ENCODE assay signal across 9 cellular contexts in the genomic region with DNA sequence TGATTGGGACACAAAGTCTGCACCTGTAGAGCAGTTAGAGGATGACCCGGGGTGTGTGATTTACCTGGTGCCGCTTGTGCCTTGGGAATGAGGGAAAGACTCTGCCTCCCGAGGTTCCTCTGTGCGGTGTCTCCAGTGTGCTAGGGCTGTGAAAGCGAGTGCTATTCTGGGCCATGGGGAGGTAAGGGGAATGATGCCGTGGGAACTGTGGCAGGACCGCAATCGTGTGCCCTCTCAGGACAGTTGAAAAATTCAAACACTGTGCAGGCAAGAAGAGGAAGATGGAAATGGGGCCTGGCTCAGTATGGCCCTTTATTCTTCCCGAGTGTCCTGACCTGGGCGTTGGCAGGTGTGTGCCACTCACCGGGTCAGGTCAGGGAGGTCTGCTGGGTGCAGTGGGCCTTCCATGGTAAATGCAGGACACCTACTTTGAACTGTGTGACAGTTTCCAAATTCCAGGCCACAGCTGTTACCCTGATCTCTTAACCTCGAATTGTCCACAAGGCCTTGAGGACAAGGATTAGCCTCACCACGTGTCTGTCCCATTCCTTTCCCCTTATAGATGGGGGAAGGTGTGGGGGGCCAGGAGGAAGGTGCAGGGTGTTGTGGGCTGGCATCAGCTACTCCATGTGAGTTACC. TPM values are rescaled to one million over a fixed set of nuclear protein-coding genes. Genes with fewer than 3 reads are reported as not detected.
DNase-seq lines count a peak whose midpoint lies in the region; ATAC-seq and TF ChIP-seq lines count a peak whose summit lies in the region.
"Had no signal": no experiment of that assay in that cellular context is flagged by ENCODE, and none has a peak within 500 bp of the region (broad histone marks: within the 10 kb centered on the region; RNA-seq: fewer than 3 reads in every experiment).

No MANE protein-coding gene starts in this region.

- TF ChIP-seq CTCF in H9 (conservative IDR thresholded peaks at IDR 0.05) (no peak), WTC11 (IDR thresholded peaks at IDR 0.05) (no peak)

- H4K91ac ChIP-seq in H9 (ENCODE audit: insufficient read length, low read depth, low read length), result no peak overlapping the region

- peak overlapping the region; percentile 99 for H3K4me3 ChIP-seq in skeletal muscle satellite cell (ENCODE audit: low read length)

- no peak for DNase-seq in H9
- no peak for DNase-seq in WTC11 (ENCODE audit: low spot score)
- DNase-seq in left ventricle myocardium superior, result peak; percentile 23
- DNase-seq in NCI-H446 treated with DMSO at 0.1 percent for 48 hours (lab: John Stamatoyannopoulos, UW), result no peak
- DNase-seq in 8988T, result no peak
- DNase-seq: NCI-H510A treated with DMSO at 0.1 percent for 48 hours had no signal

- H3K9me3 Mint-ChIP-seq in H9 (peaks cover 13 to 19% of the 10 kb centered on the region in 2 experiments), WTC11 (peaks cover 18% of the 10 kb centered on the region)

- H3K4me2 ChIP-seq in H9 (ENCODE audit: insufficient read depth, insufficient read length, low read length), result peak overlapping the region; percentile 88
- H3K4me2 ChIP-seq in skeletal muscle satellite cell (ENCODE audit: low read length), result peak overlapping the region; percentile 96

- no peak overlapping the region for H2BK15ac ChIP-seq in H9 (ENCODE audit: low read depth, low read length)

- H4K5ac ChIP-seq in H9 (ENCODE audit: insufficient read length, low read depth, low read length), result no peak overlapping the region

- H3T11ph ChIP-seq in H9 (ENCODE audit: low read length), result no peak overlapping the region

- H3K36me3 Mint-ChIP-seq in H9 (ENCODE audit: insufficient read depth in 1 of 3, low read depth in 3 of 3) (peaks cover 22 to 57% (median 52%) of the 10 kb centered on the region in 3 experiments; a peak in 6 of 7 replicates), WTC11 (peaks cover 35% of the 10 kb centered on the region)

- no peak overlapping the region for H2BK20ac ChIP-seq in H9 (ENCODE audit: low read depth, low read length, poor library complexity, severe bottlenecking)

- no peak overlapping the region for H2BK5ac ChIP-seq in H9 (ENCODE audit: insufficient read length, low read length)

- no peak overlapping the region for H3K14ac ChIP-seq in H9 (ENCODE audit: insufficient read depth, low read length)

- no peak overlapping the region for H3K4ac ChIP-seq in H9 (ENCODE audit: low read depth, low read length)

- H3K9me3 ChIP-seq in H9 (ENCODE audit: control insufficient read depth, low read depth, low read length) (peaks cover 6% of the 10 kb centered on the region), skeletal muscle satellite cell (replicated peaks; ENCODE audit: low read length) (no peaks in the 10 kb centered on the region)

- H2AK5ac ChIP-seq in H9 (ENCODE audit: insufficient read length, low read length), result no peak overlapping the region

- H3K23ac ChIP-seq in H9 (ENCODE audit: insufficient read length, low read depth, low read length), result no peak overlapping the region

- H3K4me3 Mint-ChIP-seq in H9, result peak overlapping the region; percentile 87 to 90
- peak overlapping the region; percentile 95 for H3K4me3 Mint-ChIP-seq in WTC11

- no peak overlapping the region for H4K8ac ChIP-seq in H9 (replicated peaks; ENCODE audit: insufficient read length, low read depth, low read length)

- H3K27me3 Mint-ChIP-seq in H9 (ENCODE audit: low read depth), result peaks cover 7% of the 10 kb centered on the region
- H3K27me3 Mint-ChIP-seq in WTC11 (ENCODE audit: low read depth), result peaks cover 11% of the 10 kb centered on the region

- H3K4me1 ChIP-seq in H9 (ENCODE audit: insufficient read depth, low read length) (no peaks in the 10 kb centered on the region; the same call in 1 of the 2 replicates), skeletal muscle satellite cell (ENCODE audit: control insufficient read depth, insufficient read depth, low read length) (peaks cover 29% of the 10 kb centered on the region)

- ATAC-seq in WTC11 (no peak), left ventricle myocardium superior (no peak), HG02571 (IDR thresholded peaks at IDR 0.05; ENCODE audit: unreplicated experiment) (no peak), GM18870 (IDR thresholded peaks at IDR 0.05; ENCODE audit: unreplicated experiment) (no peak)

- H4K20me1 ChIP-seq in H9 (ENCODE audit: control insufficient read depth, insufficient read depth, insufficient read length), result no peaks in the 10 kb centered on the region

- H3K56ac ChIP-seq in H9 (ENCODE audit: insufficient read length, low read depth, low read length), result no peak overlapping the region

- H3K79me1 ChIP-seq in H9 (ENCODE audit: insufficient read depth, low read depth, low read length, poor library complexity, severe bottlenecking), result no peaks in the 10 kb centered on the region

- H3K23me2 ChIP-seq in H9 (ENCODE audit: insufficient read length, low read depth, low read length, poor library complexity, severe bottlenecking), result peaks cover 12% of the 10 kb centered on the region

- peaks cover 16% of the 10 kb centered on the region; the same call in 1 of the 2 replicates for H3K79me2 ChIP-seq in H9 (ENCODE audit: insufficient read depth, low read length)

- H3K36me3 ChIP-seq in skeletal muscle satellite cell (ENCODE audit: insufficient read depth, low read length), result peaks cover 41% of the 10 kb centered on the region

- H3K27ac Mint-ChIP-seq in H9, result peak overlapping the region in 2 of 3 experiments; percentile 29 to 73; a peak in 2 of 7 replicates
- H3K27ac Mint-ChIP-seq in WTC11, result peak overlapping the region; percentile 77

- WGBS in H9 (ENCODE audit: extremely low coverage, insufficient read length, low lambda C conversion rate), result no CpG with 5 or more reads among the region's 13 CpGs

- no peak overlapping the region for H2BK120ac ChIP-seq in H9 (ENCODE audit: low read depth, low read length, poor library complexity, severe bottlenecking)

- H2BK12ac ChIP-seq in H9 (ENCODE audit: insufficient read length, low read depth, low read length), result no peak overlapping the region

- CTCF ChIA-PET in WTC11 (lab: Charles Lee), result interaction anchor here (0.7 to 3.4 kb wide), 5 partner anchors 12 to 72 kb away, joined by 3 to 62 read pairs (median 8); no protein-coding TSS in a partner anchor

- POLR2A ChIA-PET in WTC11 (lab: Charles Lee), result interaction anchor here (2.1 kb wide), 1 partner anchor 14 kb away, joined by 10 read pairs; no protein-coding TSS in a partner anchor

- no peak overlapping the region for H2AFZ ChIP-seq in H9 (ENCODE audit: low read length)

- H3K4me1 Mint-ChIP-seq in H9 (peaks cover 12 to 18% of the 10 kb centered on the region in 2 experiments), WTC11 (peaks cover 9% of the 10 kb centered on the region)

- H3K9ac ChIP-seq in H9 (ENCODE audit: extremely low read depth, insufficient read length, low read length), result peak overlapping the region; percentile 92
- peak overlapping the region; percentile 98 for H3K9ac ChIP-seq in skeletal muscle satellite cell (ENCODE audit: low read depth, low read length)

- H3K27me3 ChIP-seq in H9 (ENCODE audit: insufficient read depth, low read length) (no peaks in the 10 kb centered on the region), skeletal muscle satellite cell (ENCODE audit: control insufficient read depth, insufficient read depth, low read length) (no peaks in the 10 kb centered on the region)

- intact Hi-C loops in left ventricle myocardium superior (cut with micrococcal nuclease), result no loop called here

- no peak overlapping the region for H3K27ac ChIP-seq in H9 (ENCODE audit: insufficient read length, low read depth, low read length)

- H3K18ac ChIP-seq in H9 (ENCODE audit: insufficient read length, low read depth, low read length), result no peak overlapping the region

TF ChIP-seq in WTC11, 78 proteins besides CTCF, POLR2A, EP300 and RAD21 (continues in another document):
- TF ChIP-seq CBFB (CRISPR knock-in tag; IDR thresholded peaks at IDR 0.05; ENCODE audit: low read depth), result no peak
- TF ChIP-seq, protein P1, sequence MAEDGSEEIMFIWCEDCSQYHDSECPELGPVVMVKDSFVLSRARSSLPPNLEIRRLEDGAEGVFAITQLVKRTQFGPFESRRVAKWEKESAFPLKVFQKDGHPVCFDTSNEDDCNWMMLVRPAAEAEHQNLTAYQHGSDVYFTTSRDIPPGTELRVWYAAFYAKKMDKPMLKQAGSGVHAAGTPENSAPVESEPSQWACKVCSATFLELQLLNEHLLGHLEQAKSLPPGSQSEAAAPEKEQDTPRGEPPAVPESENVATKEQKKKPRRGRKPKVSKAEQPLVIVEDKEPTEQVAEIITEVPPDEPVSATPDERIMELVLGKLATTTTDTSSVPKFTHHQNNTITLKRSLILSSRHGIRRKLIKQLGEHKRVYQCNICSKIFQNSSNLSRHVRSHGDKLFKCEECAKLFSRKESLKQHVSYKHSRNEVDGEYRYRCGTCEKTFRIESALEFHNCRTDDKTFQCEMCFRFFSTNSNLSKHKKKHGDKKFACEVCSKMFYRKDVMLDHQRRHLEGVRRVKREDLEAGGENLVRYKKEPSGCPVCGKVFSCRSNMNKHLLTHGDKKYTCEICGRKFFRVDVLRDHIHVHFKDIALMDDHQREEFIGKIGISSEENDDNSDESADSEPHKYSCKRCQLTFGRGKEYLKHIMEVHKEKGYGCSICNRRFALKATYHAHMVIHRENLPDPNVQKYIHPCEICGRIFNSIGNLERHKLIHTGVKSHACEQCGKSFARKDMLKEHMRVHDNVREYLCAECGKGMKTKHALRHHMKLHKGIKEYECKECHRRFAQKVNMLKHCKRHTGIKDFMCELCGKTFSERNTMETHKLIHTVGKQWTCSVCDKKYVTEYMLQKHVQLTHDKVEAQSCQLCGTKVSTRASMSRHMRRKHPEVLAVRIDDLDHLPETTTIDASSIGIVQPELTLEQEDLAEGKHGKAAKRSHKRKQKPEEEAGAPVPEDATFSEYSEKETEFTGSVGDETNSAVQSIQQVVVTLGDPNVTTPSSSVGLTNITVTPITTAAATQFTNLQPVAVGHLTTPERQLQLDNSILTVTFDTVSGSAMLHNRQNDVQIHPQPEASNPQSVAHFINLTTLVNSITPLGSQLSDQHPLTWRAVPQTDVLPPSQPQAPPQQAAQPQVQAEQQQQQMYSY (CRISPR knock-in tag; IDR thresholded peaks at IDR 0.05), result no peak

RNA-seq across cellular contexts. Expression of gene SIVA1, which starts 1.4 kb away (rescaled TPM):
- total RNA-seq in H9 (2021) (125 and 128 TPM in 2 replicates), WTC11 (2021) (113 to 128 TPM (median 124 TPM) in 3 replicates), left ventricle myocardium superior (65.1 TPM)
- 122 and 180 TPM in 2 replicates for total RNA-seq in skeletal muscle satellite cell (2012; rRNA removed)

RNA-seq across cellular contexts. Expression of gene ADSS1, which starts 30.3 kb away (rescaled TPM):
- 7.8 and 8.5 TPM in 2 replicates for total RNA-seq in H9 (2021)
- 10.0 to 13.3 TPM (median 12.0 TPM) in 3 replicates for total RNA-seq in WTC11 (2021)
- 226 TPM for total RNA-seq in left ventricle myocardium superior
- 1.0 and 2.8 TPM in 2 replicates for total RNA-seq in skeletal muscle satellite cell (2012; rRNA removed)

RNA-seq across cellular contexts. Expression of gene AKT1, which starts 41.2 kb away (rescaled TPM):
- total RNA-seq in H9 (2021) (95.1 and 101 TPM in 2 replicates), WTC11 (2021) (105 to 121 TPM (median 106 TPM) in 3 replicates), left ventricle myocardium superior (142 TPM)
- total RNA-seq in skeletal muscle satellite cell (2012; rRNA removed), result 180 and 188 TPM in 2 replicates

RNA-seq across cellular contexts. Expression of gene ZBTB42, which starts 46.6 kb away (rescaled TPM):
- 5.9 and 6.1 TPM in 2 replicates for total RNA-seq in H9 (2021)
- 5.4 to 6.4 TPM (median 5.5 TPM) in 3 replicates for total RNA-seq in WTC11 (2021)
- total RNA-seq in left ventricle myocardium superior, result 5.3 TPM
- total RNA-seq in skeletal muscle satellite cell (2012; rRNA removed), result 3.8 and 3.9 TPM in 2 replicates

Comparison
In these comparisons a context has a peak if more than half of its experiments do, and no peak if none do; other contexts are left out.
1. RNA of gene ADSS1, which starts 30.3 kb away (total RNA-seq): 226 TPM in left ventricle myocardium superior (single experiment); 10.0 to 13.3 TPM in WTC11 and 7.8 to 8.5 TPM in H9; every median in the first group is over 10 times any median in the second.